ENCODE assay signal across 8 cellular contexts in genomic region chr6:130260614-130261241, GRCh38. TPM values are rescaled to one million over a fixed set of nuclear protein-coding genes. Genes with fewer than 3 reads are reported as not detected.
DNase-seq lines count a peak whose midpoint lies in the region; ATAC-seq, FAIRE-seq and TF ChIP-seq lines count a peak whose summit lies in the region.
"Not testable (repeated sequence)": the region's sequence is repeated elsewhere in the genome, so short reads cannot be mapped to it uniquely, and the experiment has no call there.

No MANE protein-coding gene starts in this region.

- H3K4me2 ChIP-seq in K562 (ENCODE audit: insufficient read depth, low read length): peak overlapping the region; percentile 32

- not testable (repeated sequence) for TF ChIP-seq POLR2A in K562 (conservative IDR thresholded peaks at IDR 0.05)

- peak overlapping the region; percentile 78 to 96 (median 88) for H3K4me3 Mint-ChIP-seq in IgD-negative memory B cell
- H3K4me3 Mint-ChIP-seq in activated CD4-positive, alpha-beta memory T cell treated with anti-CD3 and anti-CD28 coated beads for 36 hours: peak overlapping the region; percentile 67
- peak overlapping the region; percentile 85 for H3K4me3 Mint-ChIP-seq in stimulated activated memory B cell treated with anti-CD40 and anti-IgM and Interleukin-4, amounts not matched to agents 10 μg/mL and 1 μg/mL and 100 μg/mL, for 72 hours

- peak overlapping the region; percentile 33; the same call in 1 of the 2 replicates for H2AFZ ChIP-seq in K562 (ENCODE audit: low read depth, low read length)

- H3K9ac ChIP-seq in K562 (ENCODE audit: insufficient read depth in 1 of 2, low read depth in 2 of 2, low read length in 2 of 2): not testable (repeated sequence)

- H3K4me1 Mint-ChIP-seq in IgD-negative memory B cell: peaks cover 24 to 44% (median 33%) of the 10 kb centered on the region in 3 donors
- H3K4me1 Mint-ChIP-seq in activated CD4-positive, alpha-beta memory T cell treated with anti-CD3 and anti-CD28 coated beads for 36 hours (ENCODE audit: low read depth): peaks cover 26% of the 10 kb centered on the region
- H3K4me1 Mint-ChIP-seq in stimulated activated memory B cell treated with anti-CD40 and anti-IgM and Interleukin-4, amounts not matched to agents 10 μg/mL and 1 μg/mL and 100 μg/mL, for 72 hours: peaks cover 35% of the 10 kb centered on the region

- CTCF ChIA-PET in activated CD4-positive, alpha-beta memory T cell treated with anti-CD3 and anti-CD28 coated beads for 36 hours (lab: Charles Lee); K562 (lab: Yijun Ruan, JAX; ENCODE audit: low intra/inter-chr PET ratio): not testable (repeated sequence)

- DNase-seq in GM12865 (ENCODE audit: low read depth): peak; percentile 83
- DNase-seq in activated CD4-positive, alpha-beta memory T cell treated with anti-CD3 and anti-CD28 coated beads for 36 hours: peak; percentile 28
- DNase-seq in K562 (ENCODE audit: extremely low read depth in 1 of 4, low spot score in 3 of 4): not testable (repeated sequence)

- not testable (repeated sequence) for H3K9me1 ChIP-seq in K562 (ENCODE audit: control insufficient read depth, insufficient read depth, low read length)

- H4K20me1 ChIP-seq in K562 (replicated peaks; ENCODE audit: control insufficient read depth, insufficient read depth, low read length): not testable (repeated sequence)

- not testable (repeated sequence) for BruUV-seq in K562 (replicated peaks; lab: Mats Ljungman, UMichigan)

- not testable (repeated sequence) for H3K36me3 Mint-ChIP-seq in IgD-negative memory B cell; activated CD4-positive, alpha-beta memory T cell treated with anti-CD3 and anti-CD28 coated beads for 36 hours
- H3K36me3 Mint-ChIP-seq in stimulated activated memory B cell treated with anti-CD40 and anti-IgM and Interleukin-4, amounts not matched to agents 10 μg/mL and 1 μg/mL and 100 μg/mL, for 72 hours: peaks cover 17% of the 10 kb centered on the region

- intact Hi-C loops in activated CD4-positive, alpha-beta memory T cell treated with anti-CD3 and anti-CD28 coated beads for 36 hours (cut with micrococcal nuclease); K562 (cut with micrococcal nuclease): not testable (repeated sequence)

- not testable (repeated sequence) for H3K36me3 ChIP-seq in K562 (ENCODE audit: control insufficient read depth, insufficient read depth, low read length)

- H3K79me2 ChIP-seq in K562 (ENCODE audit: control insufficient read depth, insufficient read depth, low read length): not testable (repeated sequence)

- H3K9me3 ChIP-seq in K562 (replicated peaks; ENCODE audit: control insufficient read depth, insufficient read depth, low read depth, low read length): not testable (repeated sequence)

- POLR2A ChIA-PET in activated CD4-positive, alpha-beta memory T cell treated with anti-CD3 and anti-CD28 coated beads for 36 hours (lab: Charles Lee); K562 (lab: Yijun Ruan, JAX): not testable (repeated sequence)

- FAIRE-seq in K562 (lab: Jason Lieb, UNC): not testable (repeated sequence)

- not testable (repeated sequence) for H3K27me3 ChIP-seq in K562 (ENCODE audit: control insufficient read depth in 2 of 2, insufficient read depth in 2 of 2, low read length in 2 of 2)

- H3K27ac ChIP-seq in K562 (ENCODE audit: extremely low read depth, low read depth, low read length): not testable (repeated sequence)

- peak overlapping the region; percentile 90 to 97 (median 97) for H3K27ac Mint-ChIP-seq in IgD-negative memory B cell
- H3K27ac Mint-ChIP-seq in activated CD4-positive, alpha-beta memory T cell treated with anti-CD3 and anti-CD28 coated beads for 36 hours: peak overlapping the region; percentile 77
- peak overlapping the region; percentile 91 for H3K27ac Mint-ChIP-seq in stimulated activated memory B cell treated with anti-CD40 and anti-IgM and Interleukin-4, amounts not matched to agents 10 μg/mL and 1 μg/mL and 100 μg/mL, for 72 hours

- not testable (repeated sequence) for H3K4me1 ChIP-seq in K562 (replicated peaks in 1 of 2; ENCODE audit: control insufficient read depth in 2 of 2, insufficient read depth in 2 of 2, low read length in 2 of 2)

- H3K9me3 Mint-ChIP-seq in IgD-negative memory B cell; activated CD4-positive, alpha-beta memory T cell treated with anti-CD3 and anti-CD28 coated beads for 36 hours; stimulated activated memory B cell treated with anti-CD40 and anti-IgM and Interleukin-4, amounts not matched to agents 10 μg/mL and 1 μg/mL and 100 μg/mL, for 72 hours: not testable (repeated sequence)

- TF ChIP-seq EP300 in K562 (IDR thresholded peaks at IDR 0.05; ENCODE audit: low read length): not testable (repeated sequence)

- ATAC-seq in GM19324 (IDR thresholded peaks at IDR 0.05; ENCODE audit: low FRiP score, unreplicated experiment): peak; percentile 42
- ATAC-seq in GM21737 (IDR thresholded peaks at IDR 0.05; ENCODE audit: unreplicated experiment): peak; percentile 44
- peak; percentile 50 for ATAC-seq in HG03045 (IDR thresholded peaks at IDR 0.05; ENCODE audit: unreplicated experiment)
- ATAC-seq in K562: peak; percentile 34; the same call in 1 of the 3 replicates
- peak; percentile 72 for ATAC-seq in stimulated activated memory B cell treated with anti-CD40 and anti-IgM and Interleukin-4, amounts not matched to agents 10 μg/mL and 1 μg/mL and 100 μg/mL, for 72 hours

- in situ Hi-C loops in K562 (cut with MboI): not testable (repeated sequence)

- whole genome bisulfite sequencing in K562 (ENCODE audit: insufficient coverage, low coverage, missing lambda C conversion rate): 7% methylated on average over 15 of the region's 15 CpGs

- H3K27me3 Mint-ChIP-seq in IgD-negative memory B cell; activated CD4-positive, alpha-beta memory T cell treated with anti-CD3 and anti-CD28 coated beads for 36 hours; stimulated activated memory B cell treated with anti-CD40 and anti-IgM and Interleukin-4, amounts not matched to agents 10 μg/mL and 1 μg/mL and 100 μg/mL, for 72 hours: not testable (repeated sequence)

- H3K4me3 ChIP-seq in GM12865 (ENCODE audit: low read depth, low read length): peak overlapping the region; percentile 63
- not testable (repeated sequence) for H3K4me3 ChIP-seq in K562

- not testable (repeated sequence) for TF ChIP-seq RAD21 in K562 (CRISPR knock-in tag; conservative IDR thresholded peaks at IDR 0.05 in 1 of 2, IDR thresholded peaks at IDR 0.05 in 1 of 2)

- TF ChIP-seq CTCF in GM12865 (IDR thresholded peaks at IDR 0.05; ENCODE audit: insufficient read depth, low read depth, low read length, missing control alignments): peak; percentile 10
- TF ChIP-seq CTCF in K562 (IDR thresholded peaks at IDR 0.05 in 2 of 3, conservative IDR thresholded peaks at IDR 0.05 in 1 of 3; ENCODE audit: insufficient read depth in 2 of 3, low read depth in 1 of 3, low read length in 3 of 3): not testable (repeated sequence)

RNA-seq across cellular contexts. Expression of gene SAMD3, which starts 38.0 kb away (rescaled TPM):
- polyA plus RNA-seq in IgD-negative memory B cell: 7.1 TPM
- 1 to 10 TPM; 3.7 to 3.8 TPM for total RNA-seq in activated CD4-positive, alpha-beta memory T cell treated with anti-CD3 and anti-CD28 coated beads for 36 hours
- total RNA-seq in K562 (2011; cell fraction: chromatin; rRNA removed; ENCODE audit: low replicate concordance): not detected in 2 replicates
- not detected in 2 replicates for total RNA-seq in K562 (2011; cell fraction: nucleolus; rRNA removed)
- not detected in 2 replicates for total RNA-seq in K562 (2011; cell fraction: nucleoplasm; rRNA removed)
- not detected in 2 replicates for total RNA-seq in K562 (2014; rRNA removed)
- not detected in 2 replicates for total RNA-seq in K562 (2014; rRNA removed; fragmentation: Illumina TruSeq; extraction: Trizol)
- not detected in 2 replicates for total RNA-seq in K562 (2015; rRNA removed; fragmentation: Illumina TruSeq; extraction: Trizol)
- total RNA-seq in K562 (2021): 0.29 TPM in 1 of 2 replicates, not detected in the other
- polyA plus RNA-seq in K562 (2011; rRNA removed): not detected in 2 replicates
- polyA plus RNA-seq in K562 (2011; cell fraction: cytosol; rRNA removed): not detected in 2 replicates
- not detected in 2 replicates for polyA plus RNA-seq in K562 (2011; cell fraction: nucleus; rRNA removed)
- 0.05 TPM in 1 of 2 replicates, not detected in the other for polyA plus RNA-seq in K562 (2012)
- 0.21 TPM in 1 of 2 replicates, not detected in the other for polyA plus RNA-seq in K562 (2014; fragmentation: Illumina TruSeq; extraction: Trizol)
- under 1 TPM; 0.03 to 0.17 TPM for polyA plus RNA-seq in K562 (2014; fragmentation: Nextera tagmentation; extraction: Ambion mirVana)
- polyA plus RNA-seq in K562 (2014; rRNA removed): 0.19 TPM in 1 of 2 replicates, not detected in the other
- polyA minus RNA-seq in K562 (2011; rRNA and poly(A)+ RNA removed): not detected in 2 replicates
- polyA minus RNA-seq in K562 (2011; cell fraction: cytosol; rRNA and poly(A)+ RNA removed): not detected in 2 replicates
- not detected in 2 replicates for polyA minus RNA-seq in K562 (2011; cell fraction: nucleus; rRNA and poly(A)+ RNA removed)
